21 cellular contexts compared by ENCODE assay signal in genomic region chr6:45838996-45839395, GRCh38.
"Had no signal": no experiment of that assay in that cellular context is flagged by ENCODE, and none has a peak within 500 bp of the region (broad histone marks: within the 10 kb centered on the region; RNA-seq: fewer than 3 reads in every experiment).

No MANE protein-coding gene starts in this region.

- H3K27me3 ChIP-seq: hepatocyte, right lobe of liver, suprapubic skin, thyroid gland had no signal

- H3K4me3 ChIP-seq: hepatocyte, lung, psoas muscle, right lobe of liver, suprapubic skin, thyroid gland had no signal

- ATAC-seq: left cardiac atrium, left ventricle myocardium superior, psoas muscle, right lobe of liver had no signal

- H3K4me3 Mint-ChIP-seq: nephron progenitor cell, type B pancreatic cell had no signal

- H3K27ac ChIP-seq: hepatocyte, parathyroid adenoma, psoas muscle, right lobe of liver, suprapubic skin, thyroid gland had no signal

- H3K36me3 Mint-ChIP-seq: type B pancreatic cell had no signal

- H3K9ac ChIP-seq: parathyroid adenoma had no signal

- H3K9me3 Mint-ChIP-seq: nephron progenitor cell had no signal

- H3K4me1 ChIP-seq: parathyroid adenoma, psoas muscle, suprapubic skin had no signal

- H3K9me3 ChIP-seq: psoas muscle, right lobe of liver, suprapubic skin, thyroid gland had no signal

- H3K4me2 ChIP-seq: hepatocyte had no signal

- H3K79me2 ChIP-seq: hepatocyte, parathyroid adenoma had no signal

- H2AFZ ChIP-seq: hepatocyte, parathyroid adenoma had no signal

- H3K36me3 ChIP-seq: right lobe of liver, suprapubic skin, thyroid gland had no signal

- DNase-seq: effector memory CD4-positive, alpha-beta T cell; foreskin melanocyte; head of caudate nucleus; kidney; left cardiac atrium; left ventricle myocardium superior; mesenchymal stem cell; midbrain; nephron progenitor cell; psoas muscle; retina; right lobe of liver; stimulated activated CD4-positive, alpha-beta T cell treated with anti-CD3 and anti-CD28 coated beads, Interleukin-2, amount 100 ng/mL, for 24 hours; stimulated activated CD4-positive, alpha-beta T cell treated with anti-CD3 and anti-CD28 coated beads, Interleukin-4, amount 100 ng/mL, for 4 hours; stimulated activated naive CD4-positive, alpha-beta T cell; thyroid gland had no signal

- H3K27ac Mint-ChIP-seq: nephron progenitor cell, type B pancreatic cell had no signal
